Comparison of ENCODE assay signal across 8 cellular contexts in genomic region chr12:26833692-26834168, GRCh38. TPM values are rescaled to one million over a fixed set of nuclear protein-coding genes. Genes with fewer than 3 reads are reported as not detected.
DNase-seq lines count a peak whose midpoint lies in the region; ATAC-seq lines count a peak whose summit lies in the region.

No MANE protein-coding gene starts in this region.

- H3K4me1 Mint-ChIP-seq in central memory CD8-positive, alpha-beta T cell = peaks cover 37% of the 10 kb centered on the region

- H3K36me3 Mint-ChIP-seq in central memory CD8-positive, alpha-beta T cell (ENCODE audit: insufficient read depth) = peaks cover 17% of the 10 kb centered on the region

- H3K4me3 Mint-ChIP-seq in central memory CD8-positive, alpha-beta T cell = peak overlapping the region; percentile 94

- H3K27me3 Mint-ChIP-seq in central memory CD8-positive, alpha-beta T cell = no peaks in the 10 kb centered on the region

- peak; percentile 21 for DNase-seq in EH (ENCODE audit: low read depth)
- DNase-seq in T-helper 1 cell = peak in 3 of 5 donors; percentile 8 to 51 (median 22)
- DNase-seq in central memory CD8-positive, alpha-beta T cell (ENCODE audit: low spot score in 2 of 2) = no peak
- peak; percentile 48 to 71 for DNase-seq in left colon
- peak; percentile 20 to 22 for DNase-seq in stimulated activated CD4-positive, alpha-beta T cell treated with anti-CD3 and anti-CD28 coated beads, Interleukin-4, amount 100 ng/mL, for 48 hours (ENCODE audit: low read depth in 2 of 2)
- DNase-seq in foreskin melanocyte = no peak

- H3K9me3 Mint-ChIP-seq in central memory CD8-positive, alpha-beta T cell = no peaks in the 10 kb centered on the region

- peak overlapping the region; percentile 97 for H3K27ac Mint-ChIP-seq in central memory CD8-positive, alpha-beta T cell (ENCODE audit: low read depth)

- intact Hi-C loops in left colon (cut with DNase I, micrococcal nuclease) = no loop called here

- ATAC-seq in HG03175 (IDR thresholded peaks at IDR 0.05; ENCODE audit: unreplicated experiment) = peak; percentile 25
- peak; percentile 12 for ATAC-seq in central memory CD8-positive, alpha-beta T cell (replicated peaks; ENCODE audit: extremely low read depth, poor library complexity, severe bottlenecking)
- peak; percentile 31 for ATAC-seq in left colon
- ATAC-seq in GM18520 (IDR thresholded peaks at IDR 0.05; ENCODE audit: unreplicated experiment) = no peak

RNA-seq across cellular contexts. Expression of gene ITPR2, which starts 0.7 kb away (rescaled TPM):
- 10 to 100 TPM; 31.3 to 31.7 TPM for total RNA-seq in left colon

Comparison
In these comparisons a context has a peak if more than half of its experiments do, and no peak if none do; other contexts are left out.
1. DNase-seq: peak in EH (single experiment), T-helper 1 cell (3 of 5), left colon (2 of 2) and stimulated activated CD4-positive, alpha-beta T cell treated with anti-CD3 and anti-CD28 coated beads, Interleukin-4, amount 100 ng/mL, for 48 hours (2 of 2); none in central memory CD8-positive, alpha-beta T cell (0 of 2) and foreskin melanocyte (single experiment).